8 cellular contexts compared by ENCODE assay signal in the genomic region with DNA sequence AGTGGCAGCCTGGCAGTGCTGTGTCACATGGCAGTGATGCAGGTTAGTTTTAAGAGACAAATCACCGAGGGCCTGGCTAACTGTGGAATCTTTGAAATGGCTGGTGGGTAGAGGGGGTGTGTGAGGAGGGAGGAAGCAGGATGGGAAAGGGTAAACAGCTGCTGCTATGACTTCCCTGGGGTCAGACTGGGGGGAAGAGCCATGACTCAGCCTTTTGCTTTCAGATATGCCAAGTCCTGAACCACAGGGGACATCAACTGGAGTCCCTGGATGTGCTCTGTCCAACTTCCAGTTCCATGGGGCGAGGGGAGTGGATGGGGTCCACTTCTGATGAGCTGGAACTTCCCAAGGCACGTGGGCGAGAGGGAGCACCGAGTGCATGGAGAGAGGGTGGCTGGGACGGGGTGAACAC.
DNase-seq lines count a peak whose midpoint lies in the region; ATAC-seq and TF ChIP-seq lines count a peak whose summit lies in the region.

No MANE protein-coding gene starts in this region.

- peak; percentile 84 for DNase-seq in Daoy (ENCODE audit: low read depth)
- peak; percentile 87 for DNase-seq in M059J (ENCODE audit: low read depth)
- no peak for DNase-seq in activated T-helper 1 cell treated with anti-CD3 and anti-CD28 coated beads, Interleukin-12 subunit alpha, Interleukin-12 subunit beta, Interleukin-2, Interleukin-4 antibody, amounts not matched to agents 30 ng/mL and 10 ng/mL and 1 ng/mL, durations not matched to agents 14 hours and 24 hours and 36 hours (ENCODE audit: low spot score)
- no peak for DNase-seq in retina

- no peak for TF ChIP-seq CTCF in nephron (IDR thresholded peaks at IDR 0.05; ENCODE audit: unreplicated experiment in 3 of 3)

- H3K4me1 Mint-ChIP-seq in dendritic cell treated with granulocyte-macrophage colony-stimulating factor and Interleukin-4, amounts not matched to agents 40 ng/mL and 50 ng/mL, for 4 days (ENCODE audit: low read depth) = peaks cover 65% of the 10 kb centered on the region
- peaks cover 52% of the 10 kb centered on the region for H3K4me1 Mint-ChIP-seq in nephron
- peaks cover 58% of the 10 kb centered on the region for H3K4me1 Mint-ChIP-seq in activated T-helper 1 cell treated with anti-CD3 and anti-CD28 coated beads, Interleukin-12 subunit alpha, Interleukin-12 subunit beta, Interleukin-2, Interleukin-4 antibody, amounts not matched to agents 30 ng/mL and 10 ng/mL and 1 ng/mL, durations not matched to agents 14 hours and 24 hours and 36 hours (ENCODE audit: low read depth)

- peaks cover 50% of the 10 kb centered on the region for H3K27me3 Mint-ChIP-seq in dendritic cell treated with granulocyte-macrophage colony-stimulating factor and Interleukin-4, amounts not matched to agents 40 ng/mL and 50 ng/mL, for 4 days
- peaks cover 4% of the 10 kb centered on the region for H3K27me3 Mint-ChIP-seq in nephron (ENCODE audit: low read depth)
- H3K27me3 Mint-ChIP-seq in activated T-helper 1 cell treated with anti-CD3 and anti-CD28 coated beads, Interleukin-12 subunit alpha, Interleukin-12 subunit beta, Interleukin-2, Interleukin-4 antibody, amounts not matched to agents 30 ng/mL and 10 ng/mL and 1 ng/mL, durations not matched to agents 14 hours and 24 hours and 36 hours (ENCODE audit: insufficient read depth) = no peaks in the 10 kb centered on the region

- H3K36me3 Mint-ChIP-seq in dendritic cell treated with granulocyte-macrophage colony-stimulating factor and Interleukin-4, amounts not matched to agents 40 ng/mL and 50 ng/mL, for 4 days (ENCODE audit: low read depth) = no peaks in the 10 kb centered on the region
- H3K36me3 Mint-ChIP-seq in nephron (ENCODE audit: low read depth) = no peaks in the 10 kb centered on the region
- peaks cover 1% of the 10 kb centered on the region for H3K36me3 Mint-ChIP-seq in activated T-helper 1 cell treated with anti-CD3 and anti-CD28 coated beads, Interleukin-12 subunit alpha, Interleukin-12 subunit beta, Interleukin-2, Interleukin-4 antibody, amounts not matched to agents 30 ng/mL and 10 ng/mL and 1 ng/mL, durations not matched to agents 14 hours and 24 hours and 36 hours (ENCODE audit: low read depth)

- intact Hi-C loops in dendritic cell treated with granulocyte-macrophage colony-stimulating factor and Interleukin-4, amounts not matched to agents 40 ng/mL and 50 ng/mL, for 4 days (cut with micrococcal nuclease) = no loop called here
- intact Hi-C loops in activated T-helper 1 cell treated with anti-CD3 and anti-CD28 coated beads, Interleukin-12 subunit alpha, Interleukin-12 subunit beta, Interleukin-2, Interleukin-4 antibody, amounts not matched to agents 30 ng/mL and 10 ng/mL and 1 ng/mL, durations not matched to agents 14 hours and 24 hours and 36 hours (cut with micrococcal nuclease) = loop anchor here (2.0 kb wide), 1 partner anchor 16 kb away; no protein-coding TSS in a partner anchor

- no peak for ATAC-seq in GM21576 (IDR thresholded peaks at IDR 0.05; ENCODE audit: unreplicated experiment)
- ATAC-seq in HG02798 (IDR thresholded peaks at IDR 0.05; ENCODE audit: poor library complexity, unreplicated experiment) = no peak

- H3K27ac Mint-ChIP-seq in dendritic cell treated with granulocyte-macrophage colony-stimulating factor and Interleukin-4, amounts not matched to agents 40 ng/mL and 50 ng/mL, for 4 days = peak overlapping the region; percentile 16
- H3K27ac Mint-ChIP-seq in nephron = peak overlapping the region; percentile 83 to 86 (median 85)
- H3K27ac Mint-ChIP-seq in activated T-helper 1 cell treated with anti-CD3 and anti-CD28 coated beads, Interleukin-12 subunit alpha, Interleukin-12 subunit beta, Interleukin-2, Interleukin-4 antibody, amounts not matched to agents 30 ng/mL and 10 ng/mL and 1 ng/mL, durations not matched to agents 14 hours and 24 hours and 36 hours = no peak overlapping the region

- H3K9me3 Mint-ChIP-seq in dendritic cell treated with granulocyte-macrophage colony-stimulating factor and Interleukin-4, amounts not matched to agents 40 ng/mL and 50 ng/mL, for 4 days = no peaks in the 10 kb centered on the region
- no peaks in the 10 kb centered on the region for H3K9me3 Mint-ChIP-seq in nephron
- no peaks in the 10 kb centered on the region for H3K9me3 Mint-ChIP-seq in activated T-helper 1 cell treated with anti-CD3 and anti-CD28 coated beads, Interleukin-12 subunit alpha, Interleukin-12 subunit beta, Interleukin-2, Interleukin-4 antibody, amounts not matched to agents 30 ng/mL and 10 ng/mL and 1 ng/mL, durations not matched to agents 14 hours and 24 hours and 36 hours

- no peak overlapping the region for H3K4me3 Mint-ChIP-seq in dendritic cell treated with granulocyte-macrophage colony-stimulating factor and Interleukin-4, amounts not matched to agents 40 ng/mL and 50 ng/mL, for 4 days
- no peak overlapping the region for H3K4me3 Mint-ChIP-seq in nephron
- H3K4me3 Mint-ChIP-seq in activated T-helper 1 cell treated with anti-CD3 and anti-CD28 coated beads, Interleukin-12 subunit alpha, Interleukin-12 subunit beta, Interleukin-2, Interleukin-4 antibody, amounts not matched to agents 30 ng/mL and 10 ng/mL and 1 ng/mL, durations not matched to agents 14 hours and 24 hours and 36 hours = no peak overlapping the region

Comparison
In these comparisons a context has a peak if more than half of its experiments do, and no peak if none do; other contexts are left out.
1. DNase-seq: peak in Daoy (single experiment) and M059J (single experiment); none in activated T-helper 1 cell treated with anti-CD3 and anti-CD28 coated beads, Interleukin-12 subunit alpha, Interleukin-12 subunit beta, Interleukin-2, Interleukin-4 antibody, amounts not matched to agents 30 ng/mL and 10 ng/mL and 1 ng/mL, durations not matched to agents 14 hours and 24 hours and 36 hours (single experiment) and retina (single experiment).